1 cellular context compared by ENCODE assay signal in genomic region chr6:43510827-43511163, GRCh38.
TF ChIP-seq lines count a peak whose summit lies in the region.

No MANE protein-coding gene starts in this region.

TF ChIP-seq in GM12878, 131 proteins besides CTCF, POLR2A, EP300 and RAD21:
- TF ChIP-seq CEBPB (IDR thresholded peaks at IDR 0.05; ENCODE audit: borderline replicate concordance in 1 of 2, low read depth in 2 of 2, low read length in 2 of 2), result no peak
- TF ChIP-seq BMI1 (IDR thresholded peaks at IDR 0.05; ENCODE audit: borderline replicate concordance), result no peak
- no peak for TF ChIP-seq ESRRA (IDR thresholded peaks at IDR 0.05; ENCODE audit: low read length)
- TF ChIP-seq PRDM15 (CRISPR knock-in tag; IDR thresholded peaks at IDR 0.05), result no peak
- TF ChIP-seq, protein P1, sequence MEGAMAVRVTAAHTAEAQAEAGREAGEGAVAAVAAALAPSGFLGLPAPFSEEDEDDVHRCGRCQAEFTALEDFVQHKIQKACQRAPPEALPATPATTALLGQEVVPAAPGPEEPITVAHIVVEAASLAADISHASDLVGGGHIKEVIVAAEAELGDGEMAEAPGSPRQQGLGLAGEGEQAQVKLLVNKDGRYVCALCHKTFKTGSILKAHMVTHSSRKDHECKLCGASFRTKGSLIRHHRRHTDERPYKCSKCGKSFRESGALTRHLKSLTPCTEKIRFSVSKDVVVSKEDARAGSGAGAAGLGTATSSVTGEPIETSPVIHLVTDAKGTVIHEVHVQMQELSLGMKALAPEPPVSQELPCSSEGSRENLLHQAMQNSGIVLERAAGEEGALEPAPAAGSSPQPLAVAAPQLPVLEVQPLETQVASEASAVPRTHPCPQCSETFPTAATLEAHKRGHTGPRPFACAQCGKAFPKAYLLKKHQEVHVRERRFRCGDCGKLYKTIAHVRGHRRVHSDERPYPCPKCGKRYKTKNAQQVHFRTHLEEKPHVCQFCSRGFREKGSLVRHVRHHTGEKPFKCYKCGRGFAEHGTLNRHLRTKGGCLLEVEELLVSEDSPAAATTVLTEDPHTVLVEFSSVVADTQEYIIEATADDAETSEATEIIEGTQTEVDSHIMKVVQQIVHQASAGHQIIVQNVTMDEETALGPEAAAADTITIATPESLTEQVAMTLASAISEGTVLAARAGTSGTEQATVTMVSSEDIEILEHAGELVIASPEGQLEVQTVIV (IDR thresholded peaks at IDR 0.05; ENCODE audit: borderline replicate concordance, partially characterized antibody), result no peak
- TF ChIP-seq FOXK2 (IDR thresholded peaks at IDR 0.05), result no peak
- no peak for TF ChIP-seq POLR2AphosphoS2 (IDR thresholded peaks at IDR 0.05; ENCODE audit: low read depth, low read length)
- TF ChIP-seq LARP7 (IDR thresholded peaks at IDR 0.05), result no peak
- TF ChIP-seq, protein P2, sequence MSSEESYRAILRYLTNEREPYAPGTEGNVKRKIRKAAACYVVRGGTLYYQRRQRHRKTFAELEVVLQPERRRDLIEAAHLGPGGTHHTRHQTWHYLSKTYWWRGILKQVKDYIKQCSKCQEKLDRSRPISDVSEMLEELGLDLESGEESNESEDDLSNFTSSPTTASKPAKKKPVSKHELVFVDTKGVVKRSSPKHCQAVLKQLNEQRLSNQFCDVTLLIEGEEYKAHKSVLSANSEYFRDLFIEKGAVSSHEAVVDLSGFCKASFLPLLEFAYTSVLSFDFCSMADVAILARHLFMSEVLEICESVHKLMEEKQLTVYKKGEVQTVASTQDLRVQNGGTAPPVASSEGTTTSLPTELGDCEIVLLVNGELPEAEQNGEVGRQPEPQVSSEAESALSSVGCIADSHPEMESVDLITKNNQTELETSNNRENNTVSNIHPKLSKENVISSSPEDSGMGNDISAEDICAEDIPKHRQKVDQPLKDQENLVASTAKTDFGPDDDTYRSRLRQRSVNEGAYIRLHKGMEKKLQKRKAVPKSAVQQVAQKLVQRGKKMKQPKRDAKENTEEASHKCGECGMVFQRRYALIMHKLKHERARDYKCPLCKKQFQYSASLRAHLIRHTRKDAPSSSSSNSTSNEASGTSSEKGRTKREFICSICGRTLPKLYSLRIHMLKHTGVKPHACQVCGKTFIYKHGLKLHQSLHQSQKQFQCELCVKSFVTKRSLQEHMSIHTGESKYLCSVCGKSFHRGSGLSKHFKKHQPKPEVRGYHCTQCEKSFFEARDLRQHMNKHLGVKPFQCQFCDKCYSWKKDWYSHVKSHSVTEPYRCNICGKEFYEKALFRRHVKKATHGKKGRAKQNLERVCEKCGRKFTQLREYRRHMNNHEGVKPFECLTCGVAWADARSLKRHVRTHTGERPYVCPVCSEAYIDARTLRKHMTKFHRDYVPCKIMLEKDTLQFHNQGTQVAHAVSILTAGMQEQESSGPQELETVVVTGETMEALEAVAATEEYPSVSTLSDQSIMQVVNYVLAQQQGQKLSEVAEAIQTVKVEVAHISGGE (CRISPR knock-in tag; IDR thresholded peaks at IDR 0.05), result no peak
- no peak for TF ChIP-seq BRCA1 (IDR thresholded peaks at IDR 0.05; ENCODE audit: low read depth, low read length)
- no peak for TF ChIP-seq SREBF1 (IDR thresholded peaks at IDR 0.05; ENCODE audit: low read length)
- no peak for TF ChIP-seq SKIL (IDR thresholded peaks at IDR 0.05; ENCODE audit: low read depth, poor library complexity, severe bottlenecking)
- TF ChIP-seq, protein P3, sequence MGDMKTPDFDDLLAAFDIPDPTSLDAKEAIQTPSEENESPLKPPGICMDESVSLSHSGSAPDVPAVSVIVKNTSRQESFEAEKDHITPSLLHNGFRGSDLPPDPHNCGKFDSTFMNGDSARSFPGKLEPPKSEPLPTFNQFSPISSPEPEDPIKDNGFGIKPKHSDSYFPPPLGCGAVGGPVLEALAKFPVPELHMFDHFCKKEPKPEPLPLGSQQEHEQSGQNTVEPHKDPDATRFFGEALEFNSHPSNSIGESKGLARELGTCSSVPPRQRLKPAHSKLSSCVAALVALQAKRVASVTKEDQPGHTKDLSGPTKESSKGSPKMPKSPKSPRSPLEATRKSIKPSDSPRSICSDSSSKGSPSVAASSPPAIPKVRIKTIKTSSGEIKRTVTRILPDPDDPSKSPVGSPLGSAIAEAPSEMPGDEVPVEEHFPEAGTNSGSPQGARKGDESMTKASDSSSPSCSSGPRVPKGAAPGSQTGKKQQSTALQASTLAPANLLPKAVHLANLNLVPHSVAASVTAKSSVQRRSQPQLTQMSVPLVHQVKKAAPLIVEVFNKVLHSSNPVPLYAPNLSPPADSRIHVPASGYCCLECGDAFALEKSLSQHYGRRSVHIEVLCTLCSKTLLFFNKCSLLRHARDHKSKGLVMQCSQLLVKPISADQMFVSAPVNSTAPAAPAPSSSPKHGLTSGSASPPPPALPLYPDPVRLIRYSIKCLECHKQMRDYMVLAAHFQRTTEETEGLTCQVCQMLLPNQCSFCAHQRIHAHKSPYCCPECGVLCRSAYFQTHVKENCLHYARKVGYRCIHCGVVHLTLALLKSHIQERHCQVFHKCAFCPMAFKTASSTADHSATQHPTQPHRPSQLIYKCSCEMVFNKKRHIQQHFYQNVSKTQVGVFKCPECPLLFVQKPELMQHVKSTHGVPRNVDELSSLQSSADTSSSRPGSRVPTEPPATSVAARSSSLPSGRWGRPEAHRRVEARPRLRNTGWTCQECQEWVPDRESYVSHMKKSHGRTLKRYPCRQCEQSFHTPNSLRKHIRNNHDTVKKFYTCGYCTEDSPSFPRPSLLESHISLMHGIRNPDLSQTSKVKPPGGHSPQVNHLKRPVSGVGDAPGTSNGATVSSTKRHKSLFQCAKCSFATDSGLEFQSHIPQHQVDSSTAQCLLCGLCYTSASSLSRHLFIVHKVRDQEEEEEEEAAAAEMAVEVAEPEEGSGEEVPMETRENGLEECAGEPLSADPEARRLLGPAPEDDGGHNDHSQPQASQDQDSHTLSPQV (IDR thresholded peaks at IDR 0.05), result no peak
- TF ChIP-seq IKZF2 (IDR thresholded peaks at IDR 0.05), result no peak
- TF ChIP-seq, protein P4, sequence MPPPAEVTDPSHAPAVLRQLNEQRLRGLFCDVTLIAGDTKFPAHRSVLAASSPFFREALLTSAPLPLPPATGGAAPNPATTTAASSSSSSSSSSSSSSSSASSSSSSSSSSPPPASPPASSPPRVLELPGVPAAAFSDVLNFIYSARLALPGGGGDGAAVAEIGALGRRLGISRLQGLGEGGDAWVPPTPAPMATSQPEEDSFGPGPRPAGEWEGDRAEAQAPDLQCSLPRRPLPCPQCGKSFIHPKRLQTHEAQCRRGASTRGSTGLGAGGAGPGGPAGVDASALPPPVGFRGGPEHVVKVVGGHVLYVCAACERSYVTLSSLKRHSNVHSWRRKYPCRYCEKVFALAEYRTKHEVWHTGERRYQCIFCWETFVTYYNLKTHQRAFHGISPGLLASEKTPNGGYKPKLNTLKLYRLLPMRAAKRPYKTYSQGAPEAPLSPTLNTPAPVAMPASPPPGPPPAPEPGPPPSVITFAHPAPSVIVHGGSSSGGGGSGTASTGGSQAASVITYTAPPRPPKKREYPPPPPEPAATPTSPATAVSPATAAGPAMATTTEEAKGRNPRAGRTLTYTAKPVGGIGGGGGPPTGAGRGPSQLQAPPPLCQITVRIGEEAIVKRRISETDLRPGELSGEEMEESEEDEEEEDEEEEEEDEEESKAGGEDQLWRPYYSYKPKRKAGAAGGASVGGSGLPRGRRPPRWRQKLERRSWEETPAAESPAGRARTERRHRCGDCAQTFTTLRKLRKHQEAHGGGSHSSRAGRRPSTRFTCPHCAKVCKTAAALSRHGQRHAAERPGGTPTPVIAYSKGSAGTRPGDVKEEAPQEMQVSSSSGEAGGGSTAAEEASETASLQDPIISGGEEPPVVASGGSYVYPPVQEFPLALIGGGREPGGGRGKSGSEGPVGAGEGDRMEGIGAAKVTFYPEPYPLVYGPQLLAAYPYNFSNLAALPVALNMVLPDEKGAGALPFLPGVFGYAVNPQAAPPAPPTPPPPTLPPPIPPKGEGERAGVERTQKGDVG (CRISPR knock-in tag; IDR thresholded peaks at IDR 0.05), result no peak
- TF ChIP-seq IRF4 (IDR thresholded peaks at IDR 0.05; ENCODE audit: low read depth, low read length), result no peak
TF ChIP-seq in GM12878: peak in this region for 0.
